Comparison of ENCODE assay signal across 12 cellular contexts in the genomic region with DNA sequence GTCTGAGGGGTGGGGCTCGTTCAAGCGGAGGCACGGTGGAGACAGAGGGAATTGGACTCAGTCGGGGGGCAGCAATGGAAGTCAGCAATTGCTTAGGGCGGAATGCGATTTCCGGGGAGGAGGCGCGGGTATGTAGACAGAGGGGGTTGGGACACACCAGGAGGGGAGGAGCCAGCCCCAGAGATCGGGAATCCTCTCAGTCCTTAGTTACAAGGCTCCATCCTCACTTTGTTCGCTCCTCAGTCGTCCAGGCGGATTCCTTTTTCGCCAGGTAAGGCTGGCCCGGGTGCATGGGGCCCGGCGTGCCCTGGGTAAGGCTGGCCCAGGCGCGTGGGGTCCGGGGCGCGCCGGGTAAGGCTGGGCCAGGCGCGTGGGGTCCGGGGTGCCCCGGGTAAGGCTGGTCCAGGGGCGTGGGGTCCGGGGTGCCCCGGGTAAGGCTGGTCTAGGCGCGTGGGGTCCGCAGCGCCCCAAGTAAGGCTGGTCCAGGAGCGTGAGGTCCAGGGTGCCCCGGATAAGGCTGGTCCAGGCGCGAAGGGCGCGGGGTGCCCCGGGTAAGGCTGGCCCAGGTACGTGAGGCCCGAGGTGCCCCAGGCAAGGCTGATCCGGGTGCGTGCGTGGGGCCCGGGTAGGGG. TPM values are rescaled to one million over a fixed set of nuclear protein-coding genes. Genes with fewer than 3 reads are reported as not detected.
DNase-seq lines count a peak whose midpoint lies in the region; ATAC-seq, FAIRE-seq and TF ChIP-seq lines count a peak whose summit lies in the region.
"Had no signal": no experiment of that assay in that cellular context is flagged by ENCODE, and none has a peak within 500 bp of the region (broad histone marks: within the 10 kb centered on the region; RNA-seq: fewer than 3 reads in every experiment).

A gene with protein sequence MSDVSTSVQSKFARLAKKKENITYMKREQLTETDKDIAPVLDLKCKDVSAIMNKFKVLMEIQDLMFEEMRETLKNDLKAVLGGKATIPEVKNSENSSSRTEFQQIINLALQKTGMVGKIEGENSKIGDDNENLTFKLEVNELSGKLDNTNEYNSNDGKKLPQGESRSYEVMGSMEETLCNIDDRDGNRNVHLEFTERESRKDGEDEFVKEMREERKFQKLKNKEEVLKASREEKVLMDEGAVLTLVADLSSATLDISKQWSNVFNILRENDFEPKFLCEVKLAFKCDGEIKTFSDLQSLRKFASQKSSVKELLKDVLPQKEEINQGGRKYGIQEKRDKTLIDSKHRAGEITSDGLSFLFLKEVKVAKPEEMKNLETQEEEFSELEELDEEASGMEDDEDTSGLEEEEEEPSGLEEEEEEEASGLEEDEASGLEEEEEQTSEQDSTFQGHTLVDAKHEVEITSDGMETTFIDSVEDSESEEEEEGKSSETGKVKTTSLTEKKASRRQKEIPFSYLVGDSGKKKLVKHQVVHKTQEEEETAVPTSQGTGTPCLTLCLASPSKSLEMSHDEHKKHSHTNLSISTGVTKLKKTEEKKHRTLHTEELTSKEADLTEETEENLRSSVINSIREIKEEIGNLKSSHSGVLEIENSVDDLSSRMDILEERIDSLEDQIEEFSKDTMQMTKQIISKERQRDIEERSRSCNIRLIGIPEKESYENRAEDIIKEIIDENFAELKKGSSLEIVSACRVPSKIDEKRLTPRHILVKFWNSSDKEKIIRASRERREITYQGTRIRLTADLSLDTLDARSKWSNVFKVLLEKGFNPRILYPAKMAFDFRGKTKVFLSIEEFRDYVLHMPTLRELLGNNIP (plus strand): TSS at position 199 of the 632 bp plus-strand sequence. CDS start 11,780 bp downstream, outside the sequence.

- dilution Hi-C loops in keratinocyte (cut with MboI; ENCODE audit: extremely low pct_ligation_motif_present, low sequenced_read_pairs): no loop called here

- in situ Hi-C loops in GM23248 (cut with MboI): no loop called here

- no peaks in the 10 kb centered on the region for H3K9me1 ChIP-seq in keratinocyte (ENCODE audit: control insufficient read depth, extremely low read depth, insufficient read depth, low read length)

- H3K9me3 Mint-ChIP-seq in astrocyte (ENCODE audit: unreplicated experiment): peaks cover 3% of the 10 kb centered on the region

- H3K36me3 Mint-ChIP-seq in astrocyte (ENCODE audit: low read depth, unreplicated experiment): no peaks in the 10 kb centered on the region

- intact Hi-C loops in uterus (cut with DNase I; ENCODE audit: low total_unique reads): no loop called here

- H3K4me3 ChIP-seq in GM23248 (no peak within 1 kb of the TSS), astrocyte (ENCODE audit: insufficient read depth, low read depth, low read length) (no peak within 1 kb of the TSS), keratinocyte (ENCODE audit: control insufficient read depth in 2 of 3, extremely low read depth in 1 of 3, insufficient read depth in 2 of 3, low read depth in 1 of 3, low read length in 3 of 3) (peak within 1 kb of the TSS in 2 of 3 experiments; percentile 12 to 26), smooth muscle cell (peak within 1 kb of the TSS; percentile 42), uterus (no peak within 1 kb of the TSS)

- peak within 1 kb of the TSS; percentile 58 for H3K27ac Mint-ChIP-seq in astrocyte (ENCODE audit: unreplicated experiment)

- H3K4me2 ChIP-seq in GM23248 (ENCODE audit: unreplicated experiment) (no peak within 1 kb of the TSS), astrocyte (ENCODE audit: low read length) (peak within 1 kb of the TSS; percentile 46), keratinocyte (ENCODE audit: control insufficient read depth, extremely low read depth, insufficient read depth, low read depth, low read length) (peak within 1 kb of the TSS; percentile 27), smooth muscle cell (peak within 1 kb of the TSS; percentile 73)

- H3K36me3 ChIP-seq in GM23248 (ENCODE audit: low read depth) (no peaks in the 10 kb centered on the region), astrocyte (ENCODE audit: insufficient read depth, low read length) (no peaks in the 10 kb centered on the region), keratinocyte (ENCODE audit: control insufficient read depth in 2 of 2, extremely low read depth in 1 of 2, insufficient read depth in 2 of 2, low read length in 2 of 2) (no peaks in the 10 kb centered on the region), smooth muscle cell (ENCODE audit: low read depth) (no peaks in the 10 kb centered on the region), uterus (no peaks in the 10 kb centered on the region)

- peaks cover 13% of the 10 kb centered on the region for H3K4me1 Mint-ChIP-seq in astrocyte (ENCODE audit: low read depth, unreplicated experiment)

- no peaks in the 10 kb centered on the region for H3K9me2 ChIP-seq in GM23248 (ENCODE audit: insufficient read depth)

- H3K79me2 ChIP-seq in GM23248 (ENCODE audit: insufficient read depth) (no peaks in the 10 kb centered on the region), astrocyte (ENCODE audit: insufficient read depth, low read length) (no peaks in the 10 kb centered on the region), keratinocyte (ENCODE audit: control insufficient read depth, insufficient read depth, low read length) (no peaks in the 10 kb centered on the region), smooth muscle cell (ENCODE audit: low read depth) (no peaks in the 10 kb centered on the region)

- peak; percentile 9 for DNase-seq in GM23248
- no peak for DNase-seq in astrocyte (ENCODE audit: low read depth)
- DNase-seq in keratinocyte (ENCODE audit: low read depth, low spot score): no peak
- no peak for DNase-seq in smooth muscle cell (lab: John Stamatoyannopoulos, UW; ENCODE audit: unreplicated experiment)
- no peak for DNase-seq in uterus
- no peak for DNase-seq in MV-4-11 (lab: John Stamatoyannopoulos, UW)
- DNase-seq in stimulated activated naive CD4-positive, alpha-beta T cell treated with Interleukin-2 at 50 U/mL for 16 hours (lab: John Stamatoyannopoulos, UW): no peak
- DNase-seq: central memory CD4-positive, alpha-beta T cell; Kasumi-1; NCI-H2171 treated with DMSO at 0.1 percent for 48 hours had no signal

- H4K20me1 ChIP-seq in GM23248 (ENCODE audit: insufficient read depth): no peaks in the 10 kb centered on the region
- no peaks in the 10 kb centered on the region for H4K20me1 ChIP-seq in astrocyte (ENCODE audit: insufficient read depth, low read length)
- no peaks in the 10 kb centered on the region for H4K20me1 ChIP-seq in keratinocyte (ENCODE audit: control insufficient read depth, extremely low read depth, insufficient read depth, low read length)
- H4K20me1 ChIP-seq in smooth muscle cell (ENCODE audit: low read depth): no peaks in the 10 kb centered on the region

- H3F3A ChIP-seq in GM23248 (ENCODE audit: insufficient read depth) (no peaks in the 10 kb centered on the region), smooth muscle cell (ENCODE audit: low read depth) (no peaks in the 10 kb centered on the region)

- WGBS in GM23248 (ENCODE audit: low coverage in 1 of 2, low lambda C conversion rate in 2 of 2, missing lambda C conversion rate in 2 of 2), 2 experiments: 9 to 11% methylated on average over 34 to 46 of the region's 47 CpGs
- WGBS in smooth muscle cell (ENCODE audit: low lambda C conversion rate): 4% methylated on average over 37 of the region's 47 CpGs

- 0 out of 2 replicates have a peak, but pooled peaks cover 4% of the 10 kb centered on the region for H3K4me1 ChIP-seq in GM23248 (ENCODE audit: insufficient read depth)
- H3K4me1 ChIP-seq in astrocyte (ENCODE audit: insufficient read depth, low read length): no peaks in the 10 kb centered on the region
- H3K4me1 ChIP-seq in keratinocyte (ENCODE audit: control insufficient read depth, extremely low read depth, insufficient read depth, low read length): no peaks in the 10 kb centered on the region
- H3K4me1 ChIP-seq in smooth muscle cell (ENCODE audit: low read depth): peaks cover 8% of the 10 kb centered on the region
- H3K4me1 ChIP-seq in uterus: no peaks in the 10 kb centered on the region

- TF ChIP-seq CTCF in astrocyte (IDR thresholded peaks at IDR 0.05; ENCODE audit: insufficient read depth, low read depth, low read length) (no peak), keratinocyte (optimal IDR thresholded peaks at IDR 0.05 in 1 of 3, IDR thresholded peaks at IDR 0.05 in 1 of 3, conservative IDR thresholded peaks at IDR 0.05 in 1 of 3; ENCODE audit: extremely low read depth in 1 of 3, insufficient read depth in 2 of 3, low read length in 3 of 3) (no peak), smooth muscle cell (IDR thresholded peaks at IDR 0.05; ENCODE audit: borderline replicate concordance, insufficient read depth, poor library complexity, severe bottlenecking) (no peak), uterus (IDR thresholded peaks at IDR 0.05) (no peak)

- peak within 1 kb of the TSS; percentile 92 for H3K4me3 Mint-ChIP-seq in astrocyte (ENCODE audit: unreplicated experiment)

- H3K27ac ChIP-seq in GM23248 (no peak within 1 kb of the TSS), astrocyte (ENCODE audit: low read depth, low read length) (no peak within 1 kb of the TSS), keratinocyte (ENCODE audit: control insufficient read depth, insufficient read depth, low read length) (no peak within 1 kb of the TSS), smooth muscle cell (ENCODE audit: low read depth) (no peak within 1 kb of the TSS), uterus (no peak within 1 kb of the TSS)

- peaks cover 13% of the 10 kb centered on the region for H3K27me3 Mint-ChIP-seq in astrocyte (ENCODE audit: low read depth, unreplicated experiment)

- H3K9ac ChIP-seq in GM23248 (no peak within 1 kb of the TSS), astrocyte (ENCODE audit: low read length) (no peak within 1 kb of the TSS), keratinocyte (ENCODE audit: control insufficient read depth, extremely low read depth, insufficient read depth, low read length) (no peak within 1 kb of the TSS), smooth muscle cell (ENCODE audit: low read depth) (no peak within 1 kb of the TSS)

- H3K27me3 ChIP-seq in GM23248 (replicated peaks; ENCODE audit: insufficient read depth): peaks cover 27% of the 10 kb centered on the region
- peaks cover 33% of the 10 kb centered on the region for H3K27me3 ChIP-seq in astrocyte (ENCODE audit: insufficient read depth, low read length)
- peaks cover 19% of the 10 kb centered on the region for H3K27me3 ChIP-seq in keratinocyte (ENCODE audit: control insufficient read depth, extremely low read depth, insufficient read depth, low read length)
- H3K27me3 ChIP-seq in smooth muscle cell (ENCODE audit: low read depth): peaks cover 41% of the 10 kb centered on the region
- no peaks in the 10 kb centered on the region for H3K27me3 ChIP-seq in uterus

- FAIRE-seq in astrocyte (lab: Jason Lieb, UNC) (no peak), keratinocyte (lab: Jason Lieb, UNC) (no peak)
- FAIRE-seq: GM12891 had no signal

- H2AFZ ChIP-seq in GM23248 (no peak within 1 kb of the TSS), astrocyte (ENCODE audit: low read depth, low read length) (peak within 1 kb of the TSS; percentile 47), keratinocyte (ENCODE audit: control insufficient read depth, low read length) (no peak within 1 kb of the TSS), smooth muscle cell (ENCODE audit: low read depth) (peak within 1 kb of the TSS; percentile 54)

- no peak for ATAC-seq in GM21515 (IDR thresholded peaks at IDR 0.05; ENCODE audit: unreplicated experiment)

- no peak for TF ChIP-seq POLR2A in uterus (IDR thresholded peaks at IDR 0.05)

- H3K9me3 ChIP-seq in GM23248 (ENCODE audit: low read depth) (no peaks in the 10 kb centered on the region), astrocyte (ENCODE audit: insufficient read depth, low read depth, low read length) (no peaks in the 10 kb centered on the region), keratinocyte (ENCODE audit: control insufficient read depth, low read depth, low read length) (no peaks in the 10 kb centered on the region), smooth muscle cell (replicated peaks; ENCODE audit: low read depth) (no peaks in the 10 kb centered on the region), uterus (no peaks in the 10 kb centered on the region)

RNA-seq across cellular contexts. Expression of the gene that starts here (rescaled TPM):
- 0.11 TPM in 1 of 2 replicates, not detected in the other for total RNA-seq in GM23248 (2014; rRNA removed; shearing (Covaris generic))
- polyA plus RNA-seq in GM23248 (2016; fragmentation: Nextera tagmentation; extraction: Ambion mirVana): 0.05 and 0.14 TPM in 2 replicates
- total RNA-seq in astrocyte: 9.9 and 10.6 TPM in 2 replicates
- polyA plus RNA-seq in keratinocyte: 0.12 to 0.24 TPM (median 0.20 TPM) in 3 replicates
- polyA plus RNA-seq in keratinocyte (2011; ENCODE audit: low read depth): 0.15 TPM
- polyA plus RNA-seq in keratinocyte (2011; cell fraction: cytosol; rRNA removed): 0.10 and 0.16 TPM in 2 replicates
- 0.16 and 0.19 TPM in 2 replicates for polyA plus RNA-seq in keratinocyte (2011; cell fraction: nucleus; rRNA removed)
- polyA plus RNA-seq in keratinocyte (2012; ENCODE audit: low replicate concordance): 0.06 and 0.36 TPM in 2 replicates
- 0.06 TPM in 1 of 3 replicates, not detected in the others for polyA minus RNA-seq in keratinocyte
- not detected for polyA minus RNA-seq in keratinocyte (2011; cell fraction: cytosol; rRNA and poly(A)+ RNA removed)
- polyA minus RNA-seq in keratinocyte (2011; cell fraction: nucleus; rRNA and poly(A)+ RNA removed): 0.16 TPM in 1 of 2 replicates, not detected in the other
- 2.0 and 2.7 TPM in 2 replicates for total RNA-seq in smooth muscle cell
- polyA plus RNA-seq in smooth muscle cell: 0.41 and 3.1 TPM in 2 replicates
- total RNA-seq in uterus: 1 to 10 TPM in 1 of 4 donors, under 1 TPM in 1, not detected in 2; 0.40 to 4.5 TPM

Comparison
In these comparisons a context has a peak if more than half of its experiments do, and no peak if none do; other contexts are left out.
1. Peak in DNase-seq in GM23248; RNA of the gene not detected or under 1 TPM.
2. H2AFZ ChIP-seq: peak in astrocyte (single experiment) and smooth muscle cell (single experiment); none in GM23248 (single experiment) and keratinocyte (single experiment).
3. H3K4me3 ChIP-seq: peak in keratinocyte (2 of 3) and smooth muscle cell (single experiment); none in GM23248 (single experiment), astrocyte (single experiment) and uterus (0 of 2).